Comparison of ENCODE assay signal across 9 cellular contexts in the genomic region with DNA sequence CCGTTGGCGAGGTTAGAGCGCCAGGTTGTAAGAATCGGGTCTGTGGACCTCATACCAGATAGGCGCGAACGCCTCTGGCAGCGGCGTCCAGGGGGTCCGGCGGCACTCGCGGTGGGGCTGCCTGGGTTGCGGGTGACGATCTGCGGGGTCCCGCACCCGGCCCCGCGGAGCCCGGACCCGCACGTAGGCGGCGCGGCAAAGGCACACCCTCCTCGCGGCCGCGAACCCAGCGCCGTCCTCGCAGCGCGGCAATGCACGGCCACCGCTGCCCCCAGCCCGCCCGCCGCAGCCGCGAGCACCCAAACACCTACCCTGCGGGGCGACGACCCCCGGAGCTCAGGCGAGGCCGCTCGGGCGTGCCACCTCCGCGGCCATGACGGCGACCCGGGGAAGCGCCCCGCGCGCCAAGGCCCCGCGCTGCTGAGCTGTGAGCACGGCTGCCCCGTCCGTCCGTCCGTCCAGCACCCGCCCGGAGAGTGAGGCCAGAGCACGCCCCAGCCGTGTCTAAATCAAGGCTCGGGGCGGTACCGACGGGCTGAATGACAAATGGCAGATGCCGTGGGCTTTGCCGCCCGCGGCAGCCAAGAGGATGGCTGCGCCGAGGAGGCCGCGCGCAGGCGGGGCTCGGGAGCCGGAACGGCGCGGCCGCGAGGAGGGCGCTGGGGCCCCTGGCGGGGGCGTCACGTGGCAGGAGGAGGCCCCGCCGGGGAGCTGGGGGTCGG. TPM values are rescaled to one million over a fixed set of nuclear protein-coding genes. Genes with fewer than 3 reads are reported as not detected.
A peak's percentile ranks its signal among the peaks of the same experiment; 100 is the strongest.
DNase-seq lines count a peak whose midpoint lies in the region; ATAC-seq and TF ChIP-seq lines count a peak whose summit lies in the region.
"Had no signal": no experiment of that assay in that cellular context is flagged by ENCODE, and none has a peak within 500 bp of the region (broad histone marks: within the 10 kb centered on the region; RNA-seq: fewer than 3 reads in every experiment).

A gene with protein sequence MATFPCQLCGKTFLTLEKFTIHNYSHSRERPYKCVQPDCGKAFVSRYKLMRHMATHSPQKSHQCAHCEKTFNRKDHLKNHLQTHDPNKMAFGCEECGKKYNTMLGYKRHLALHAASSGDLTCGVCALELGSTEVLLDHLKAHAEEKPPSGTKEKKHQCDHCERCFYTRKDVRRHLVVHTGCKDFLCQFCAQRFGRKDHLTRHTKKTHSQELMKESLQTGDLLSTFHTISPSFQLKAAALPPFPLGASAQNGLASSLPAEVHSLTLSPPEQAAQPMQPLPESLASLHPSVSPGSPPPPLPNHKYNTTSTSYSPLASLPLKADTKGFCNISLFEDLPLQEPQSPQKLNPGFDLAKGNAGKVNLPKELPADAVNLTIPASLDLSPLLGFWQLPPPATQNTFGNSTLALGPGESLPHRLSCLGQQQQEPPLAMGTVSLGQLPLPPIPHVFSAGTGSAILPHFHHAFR (minus strand): TSS at position 481 of the 722 bp plus-strand sequence. CDS start 60,123 bp downstream, outside the sequence.

- no peak for TF ChIP-seq CTCF in GM20000 (IDR thresholded peaks at IDR 0.05; ENCODE audit: extremely low read depth, missing control alignments)
- no peak for TF ChIP-seq CTCF in esophagus muscularis mucosa (IDR thresholded peaks at IDR 0.05)
- no peak for TF ChIP-seq CTCF in transverse colon (IDR thresholded peaks at IDR 0.05)

- DNase-seq in Caki2 (ENCODE audit: low read depth) (peak; percentile 66), GM20000 (ENCODE audit: low spot score) (peak; percentile 79), esophagus muscularis mucosa (ENCODE audit: extremely low spot score) (no peak), transverse colon (peak; percentile 69)
- DNase-seq in activated CD4-positive, alpha-beta memory T cell treated with anti-CD3 and anti-CD28 coated beads for 36 hours: peak; percentile 31

- no peaks in the 10 kb centered on the region for H3K9me3 Mint-ChIP-seq in activated CD4-positive, alpha-beta memory T cell treated with anti-CD3 and anti-CD28 coated beads for 36 hours

- H3K4me1 Mint-ChIP-seq in activated CD4-positive, alpha-beta memory T cell treated with anti-CD3 and anti-CD28 coated beads for 36 hours (ENCODE audit: low read depth): peaks cover 13% of the 10 kb centered on the region

- no peak for ATAC-seq in HG03469 (IDR thresholded peaks at IDR 0.05; ENCODE audit: unreplicated experiment)

- no peaks in the 10 kb centered on the region for H3K4me1 ChIP-seq in HUES64 (ENCODE audit: insufficient read depth, low read length)
- peaks cover 0 to 4% (median 2%) of the 10 kb centered on the region in 4 donors for H3K4me1 ChIP-seq in esophagus muscularis mucosa
- H3K4me1 ChIP-seq in muscle layer of duodenum (ENCODE audit: control insufficient read depth in 1 of 2, insufficient read depth in 2 of 2, low read length in 2 of 2): no peaks in the 10 kb centered on the region
- H3K4me1 ChIP-seq in transverse colon: peaks cover 0 to 15% (median 6%) of the 10 kb centered on the region in 4 donors

- TF ChIP-seq POLR2A in esophagus muscularis mucosa (IDR thresholded peaks at IDR 0.05; ENCODE audit: low read depth) (peak; percentile 20), transverse colon (IDR thresholded peaks at IDR 0.05) (peak; percentile 73)

- peak within 1 kb of the TSS; percentile 52 for H3K4me3 ChIP-seq in HUES64 (ENCODE audit: low read length)
- peak within 1 kb of the TSS; percentile 59 to 80 (median 66) for H3K4me3 ChIP-seq in esophagus muscularis mucosa
- H3K4me3 ChIP-seq in muscle layer of duodenum (ENCODE audit: low read depth in 1 of 2, low read length in 2 of 2): peak within 1 kb of the TSS; percentile 61 to 62
- peak within 1 kb of the TSS; percentile 37 to 69 (median 63) for H3K4me3 ChIP-seq in transverse colon

- H3K27me3 ChIP-seq in HUES64 (ENCODE audit: insufficient read depth, low read length): peaks cover 66% of the 10 kb centered on the region
- H3K27me3 ChIP-seq in esophagus muscularis mucosa: peaks cover 0 to 4% (median 0%) of the 10 kb centered on the region in 4 donors
- H3K27me3 ChIP-seq in muscle layer of duodenum (ENCODE audit: low read depth, low read length): no peaks in the 10 kb centered on the region
- H3K27me3 ChIP-seq in transverse colon: no peaks in the 10 kb centered on the region

- no peak within 1 kb of the TSS for H3K27ac ChIP-seq in HUES64 (ENCODE audit: low read depth, low read length)
- peak within 1 kb of the TSS; percentile 70 to 84 (median 79) for H3K27ac ChIP-seq in esophagus muscularis mucosa (replicated peaks in 1 of 4)
- H3K27ac ChIP-seq in muscle layer of duodenum (ENCODE audit: low read length): peak within 1 kb of the TSS; percentile 54
- H3K27ac ChIP-seq in transverse colon: peak within 1 kb of the TSS; percentile 77 to 87 (median 84)
- H3K27ac ChIP-seq: VCaP had no signal

- CTCF ChIA-PET in activated CD4-positive, alpha-beta memory T cell treated with anti-CD3 and anti-CD28 coated beads for 36 hours (lab: Charles Lee): interaction anchor here (1.2 to 1.5 kb wide), 2 partner anchors 64 to 66 kb away, joined by 3 to 6 read pairs; no protein-coding TSS in a partner anchor

- peak within 1 kb of the TSS; percentile 62 for H3K4me3 Mint-ChIP-seq in activated CD4-positive, alpha-beta memory T cell treated with anti-CD3 and anti-CD28 coated beads for 36 hours

- H3K27ac Mint-ChIP-seq in activated CD4-positive, alpha-beta memory T cell treated with anti-CD3 and anti-CD28 coated beads for 36 hours: no peak within 1 kb of the TSS

- H3K9me3 ChIP-seq in HUES64 (ENCODE audit: insufficient read depth, low read depth, low read length) (0 out of 2 replicates have a peak, but pooled peaks cover under 1% of the 10 kb centered on the region), esophagus muscularis mucosa (no peaks in the 10 kb centered on the region), muscle layer of duodenum (ENCODE audit: control insufficient read depth in 1 of 2, low read length in 2 of 2) (no peaks in the 10 kb centered on the region), transverse colon (no peaks in the 10 kb centered on the region)

- no peaks in the 10 kb centered on the region for H3K36me3 ChIP-seq in HUES64 (ENCODE audit: insufficient read depth, low read length)
- no peaks in the 10 kb centered on the region for H3K36me3 ChIP-seq in esophagus muscularis mucosa
- H3K36me3 ChIP-seq in muscle layer of duodenum (ENCODE audit: control insufficient read depth in 1 of 2, insufficient read depth in 2 of 2, low read length in 2 of 2): no peaks in the 10 kb centered on the region
- no peaks in the 10 kb centered on the region for H3K36me3 ChIP-seq in transverse colon

- peaks cover 10% of the 10 kb centered on the region for H3K27me3 Mint-ChIP-seq in activated CD4-positive, alpha-beta memory T cell treated with anti-CD3 and anti-CD28 coated beads for 36 hours

- POLR2A ChIA-PET in activated CD4-positive, alpha-beta memory T cell treated with anti-CD3 and anti-CD28 coated beads for 36 hours (lab: Charles Lee): interaction anchor here (0.9 kb wide), 1 partner anchor 56 kb away, joined by 3 read pairs; no protein-coding TSS in a partner anchor

- in situ Hi-C loops in Caki2 (cut with HindIII; ENCODE audit: low pct_unique_long_range_greater_than_20kb, low sequenced_read_pairs): no loop called here
- in situ Hi-C loops in transverse colon (cut with MboI; ENCODE audit: low pct_ligation_motif_present in 1 of 4, low pct_unique_long_range_greater_than_20kb in 1 of 4, low sequenced_read_pairs in 3 of 4): loop anchor here in 1 of 4 donors (10.0 kb wide), 1 partner anchor 63 kb away; no protein-coding TSS in a partner anchor

- peaks cover 2% of the 10 kb centered on the region for H3K36me3 Mint-ChIP-seq in activated CD4-positive, alpha-beta memory T cell treated with anti-CD3 and anti-CD28 coated beads for 36 hours

- intact Hi-C loops in activated CD4-positive, alpha-beta memory T cell treated with anti-CD3 and anti-CD28 coated beads for 36 hours (cut with micrococcal nuclease): no loop called here
- intact Hi-C loops in esophagus muscularis mucosa (cut with DNase I) (loop anchor here (2.0 kb wide), 1 partner anchor 65 kb away; no protein-coding TSS in a partner anchor), transverse colon (cut with DNase I; ENCODE audit: low total_unique reads) (loop anchor here (2.0 kb wide), 1 partner anchor 433 kb away; no protein-coding TSS in a partner anchor)

- WGBS in HUES64: 54% methylated on average over 98 of the region's 98 CpGs
- 45% methylated on average over 64 of the region's 98 CpGs for WGBS in esophagus muscularis mucosa
- WGBS in transverse colon (ENCODE audit: low coverage in 1 of 2), 2 donors: 62 to 66% methylated on average over 9 to 81 of the region's 98 CpGs

- H3K9ac ChIP-seq in HUES64 (ENCODE audit: low read depth, low read length): peak within 1 kb of the TSS; percentile 36; the same call in 1 of the 2 replicates

- TF ChIP-seq EP300 in esophagus muscularis mucosa (IDR thresholded peaks at IDR 0.05) (no peak), transverse colon (IDR thresholded peaks at IDR 0.05; ENCODE audit: low read depth) (no peak)

RNA-seq across cellular contexts. Expression of the gene that starts here (rescaled TPM):
- total RNA-seq in Caki2 (2014; rRNA removed; shearing (Covaris generic); ENCODE audit: low replicate concordance): 6.0 and 13.4 TPM in 2 replicates
- 14.2 TPM for polyA plus RNA-seq in HUES64 (2013, experiment 1 of 2)
- polyA plus RNA-seq in HUES64 (2013, experiment 2 of 2): 11.6 TPM
- total RNA-seq in activated CD4-positive, alpha-beta memory T cell treated with anti-CD3 and anti-CD28 coated beads for 36 hours: 10 to 100 TPM; 13.4 to 16.3 TPM
- 10 to 100 TPM; 11.8 to 17.9 (median 16.0) TPM for total RNA-seq in esophagus muscularis mucosa
- 100 to 1,000 TPM in 1 of 4 donors, 10 to 100 TPM in 3; 45.3 to 133 (median 50.4) TPM for total RNA-seq in transverse colon
